ENCODE assay signal across 8 cellular contexts in genomic region chr19:17334414-17335409, GRCh38. TPM values are rescaled to one million over a fixed set of nuclear protein-coding genes. Genes with fewer than 3 reads are reported as not detected.
A peak's percentile ranks its signal among the peaks of the same experiment; 100 is the strongest.
DNase-seq lines count a peak whose midpoint lies in the region; ATAC-seq, FAIRE-seq and TF ChIP-seq lines count a peak whose summit lies in the region.

Gene ANO8 (minus strand): TSS chr19:17334855. CDS start chr19:17334670, 185 bp downstream.

- H3K4me3 ChIP-seq in kidney (ENCODE audit: low read length in 2 of 2), result peak within 1 kb of the TSS; percentile 61

- H3K36me3 ChIP-seq in kidney (ENCODE audit: control insufficient read depth in 1 of 2, insufficient read depth in 2 of 2, low read length in 2 of 2), result no peaks in the 10 kb centered on the region

- no peak for FAIRE-seq in kidney (lab: Jason Lieb, UNC)

- peaks cover 0 to 24% of the 10 kb centered on the region in 2 donors for H3K4me1 ChIP-seq in kidney (ENCODE audit: control insufficient read depth in 1 of 2, insufficient read depth in 1 of 2, low read depth in 1 of 2, low read length in 2 of 2)

- H3K9me3 ChIP-seq in kidney (ENCODE audit: control insufficient read depth in 1 of 2, low read length in 2 of 2), result no peaks in the 10 kb centered on the region

- in situ Hi-C loops in GM13976 (cut with MboI; ENCODE audit: low sequenced_read_pairs, unreplicated experiment), result no loop called here

- ATAC-seq in HG03175 (IDR thresholded peaks at IDR 0.05; ENCODE audit: unreplicated experiment), result peak; percentile 57
- ATAC-seq in activated CD4-positive, CD25-positive, alpha-beta regulatory T cell treated with anti-CD3 and anti-CD28 coated beads, Interleukin-2, amount 50 U/mL, for 24 hours, result peak; percentile 58 to 60
- no peak for ATAC-seq in GM21360 (IDR thresholded peaks at IDR 0.05; ENCODE audit: unreplicated experiment)

- H3K9ac ChIP-seq in kidney (ENCODE audit: low read length in 2 of 2), result peak within 1 kb of the TSS; percentile 54 to 60

- H3K27ac ChIP-seq in kidney (ENCODE audit: low read depth in 2 of 2, low read length in 2 of 2), result no peak within 1 kb of the TSS

- no peak for TF ChIP-seq CTCF in GM13976 (IDR thresholded peaks at IDR 0.05; ENCODE audit: borderline replicate concordance, control extremely low read depth, extremely low read depth, insufficient read depth, missing control alignments)
- peak; percentile 7 for TF ChIP-seq CTCF in kidney (IDR thresholded peaks at IDR 0.05; ENCODE audit: borderline replicate concordance, extremely low read depth, insufficient read depth)

- intact Hi-C loops in kidney (cut with DNase I), result loop anchor here (10.0 kb wide), 1 partner anchor 130 kb away; the partner anchor contains the start of gene NXNL1

- DNase-seq in GM13976 (ENCODE audit: low spot score) (peak; percentile 91), NCI-H460 (ENCODE audit: extremely low read depth, low read depth) (peak; percentile 93), cerebellar nuclear complex (lab: John Stamatoyannopoulos, UW) (peak; percentile 47 to 93), kidney (peak; percentile 97)
- DNase-seq in stimulated activated CD4-positive, alpha-beta T cell treated with anti-CD3 and anti-CD28 coated beads, Interleukin-12 subunit alpha, Interleukin-12 subunit beta, amount 100 ng/mL, for 48 hours (ENCODE audit: low read depth in 2 of 3, low spot score in 1 of 3), result peak; percentile 93 to 99 (median 96)

RNA-seq across cellular contexts. Expression of gene ANO8, which starts in this region (rescaled TPM):
- 3.8 and 4.5 TPM in 2 replicates for total RNA-seq in NCI-H460 (2014; rRNA removed; shearing (Covaris generic))
- polyA plus RNA-seq in NCI-H460 (2014; cell fraction: nucleus; rRNA removed), result 11.5 and 15.7 TPM in 2 replicates
- 12.1 TPM for total RNA-seq in kidney
- 3.0 TPM for polyA plus RNA-seq in kidney (ENCODE audit: insufficient read depth, low read depth, low replicate concordance)
